ENCODE assay signal across 15 cellular contexts in the genomic region with DNA sequence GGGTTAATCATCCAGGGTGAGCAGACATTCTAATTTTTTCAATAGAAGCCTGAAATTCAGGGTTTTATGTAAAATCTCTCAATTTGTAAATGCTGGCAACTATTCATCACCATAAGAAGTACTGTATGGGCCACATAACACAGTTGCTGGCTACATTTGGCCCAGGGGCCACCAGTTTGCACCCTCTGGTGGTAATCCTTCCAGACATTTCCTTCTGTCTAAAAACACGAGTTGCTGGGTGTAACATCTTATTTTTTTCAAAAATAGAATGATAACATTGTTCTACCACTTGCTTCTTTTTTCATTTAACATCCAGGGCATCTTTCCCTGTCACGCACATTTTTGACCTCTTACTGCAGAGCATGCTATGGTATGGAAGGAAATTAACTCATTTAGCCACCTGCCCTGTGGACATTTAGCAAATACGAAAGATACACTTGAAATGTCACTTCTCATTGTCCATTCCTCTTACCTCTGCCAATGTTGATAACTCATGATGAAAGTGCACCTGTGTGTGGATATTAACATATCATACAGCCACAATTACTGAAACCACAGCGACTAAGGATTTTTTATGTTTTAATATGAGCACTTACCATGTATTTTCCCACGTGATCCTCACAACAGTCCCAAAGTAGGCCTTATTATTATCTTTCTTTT.
A peak's percentile ranks its signal among the peaks of the same experiment; 100 is the strongest.
DNase-seq lines count a peak whose midpoint lies in the region; ATAC-seq, FAIRE-seq and TF ChIP-seq lines count a peak whose summit lies in the region.
"Had no signal": no experiment of that assay in that cellular context is flagged by ENCODE, and none has a peak within 500 bp of the region (broad histone marks: within the 10 kb centered on the region; RNA-seq: fewer than 3 reads in every experiment).

No MANE protein-coding gene starts in this region.

- TF ChIP-seq CTCF in ovary (IDR thresholded peaks at IDR 0.05) = no peak

- H3K27ac Mint-ChIP-seq in T-helper 1 cell treated with Interleukin-12 subunit alpha and Interleukin-12 subunit beta and Interleukin-4 antibody, amounts not matched to agents 30 μg/mL and 1 μg/mL, for 36 hours = peak overlapping the region; percentile 49
- H3K27ac Mint-ChIP-seq in activated CD8-positive, alpha-beta T cell treated with anti-CD3 and anti-CD28 coated beads, Interleukin-2, amount 10 ng/mL, durations not matched to agents 7 days and 5 days = peak overlapping the region; percentile 37
- H3K27ac Mint-ChIP-seq in naive thymus-derived CD4-positive, alpha-beta T cell = peak overlapping the region; percentile 32 to 99 (median 96)

- peak overlapping the region; percentile 81 for H3K27ac ChIP-seq in naive thymus-derived CD4-positive, alpha-beta T cell (ENCODE audit: low read depth, low read length)
- H3K27ac ChIP-seq in ovary = no peak overlapping the region

- peak; percentile 23 for FAIRE-seq in H54 (lab: Jason Lieb, UNC)
- FAIRE-seq: colon, H1 had no signal

- no peaks in the 10 kb centered on the region for H3K27me3 Mint-ChIP-seq in T-helper 1 cell treated with Interleukin-12 subunit alpha and Interleukin-12 subunit beta and Interleukin-4 antibody, amounts not matched to agents 30 μg/mL and 1 μg/mL, for 36 hours (ENCODE audit: low read depth)
- no peaks in the 10 kb centered on the region for H3K27me3 Mint-ChIP-seq in activated CD8-positive, alpha-beta T cell treated with anti-CD3 and anti-CD28 coated beads, Interleukin-2, amount 10 ng/mL, durations not matched to agents 7 days and 5 days (ENCODE audit: low read depth)
- H3K27me3 Mint-ChIP-seq in naive thymus-derived CD4-positive, alpha-beta T cell = no peaks in the 10 kb centered on the region

- no peak overlapping the region for H3K4me3 Mint-ChIP-seq in T-helper 1 cell treated with Interleukin-12 subunit alpha and Interleukin-12 subunit beta and Interleukin-4 antibody, amounts not matched to agents 30 μg/mL and 1 μg/mL, for 36 hours
- H3K4me3 Mint-ChIP-seq in activated CD8-positive, alpha-beta T cell treated with anti-CD3 and anti-CD28 coated beads, Interleukin-2, amount 10 ng/mL, durations not matched to agents 7 days and 5 days = no peak overlapping the region
- H3K4me3 Mint-ChIP-seq in naive thymus-derived CD4-positive, alpha-beta T cell = peak overlapping the region in 9 of 10 donors; percentile 10 to 98 (median 29)

- H3K4me1 ChIP-seq in naive thymus-derived CD4-positive, alpha-beta T cell (ENCODE audit: control insufficient read depth in 2 of 2, insufficient read depth in 2 of 2, low read length in 2 of 2) = peaks cover 59 to 65% of the 10 kb centered on the region in 2 donors
- peaks cover 2% of the 10 kb centered on the region for H3K4me1 ChIP-seq in ovary (ENCODE audit: insufficient read depth)

- DNase-seq in T-helper 1 cell (no peak), H54 (ENCODE audit: insufficient read length, low spot score) (no peak), ovary (no peak), LoVo (ENCODE audit: low spot score) (no peak)
- peak; percentile 31 for DNase-seq in activated CD8-positive, alpha-beta T cell treated with anti-CD3 and anti-CD28 coated beads, Interleukin-2, amount 10 ng/mL, durations not matched to agents 7 days and 5 days
- DNase-seq in naive thymus-derived CD4-positive, alpha-beta T cell = peak in 1 of 9 donors; percentile 19
- DNase-seq in effector CD8-positive, alpha-beta T cell (lab: John Stamatoyannopoulos, UW) = no peak
- DNase-seq: activated gamma-delta T cell treated with Interleukin-2 at 50 U/mL for 16 hours, foreskin fibroblast, islet precursor cell, NCI-H1930, upper lobe of left lung had no signal

- TF ChIP-seq EP300 in ovary (IDR thresholded peaks at IDR 0.05) = no peak

- H3K9me3 ChIP-seq in naive thymus-derived CD4-positive, alpha-beta T cell (ENCODE audit: control insufficient read depth in 2 of 3, low read length in 3 of 3) = no peaks in the 10 kb centered on the region
- no peaks in the 10 kb centered on the region for H3K9me3 ChIP-seq in ovary
- H3K9me3 ChIP-seq: upper lobe of left lung had no signal

- H3K4me1 Mint-ChIP-seq in T-helper 1 cell treated with Interleukin-12 subunit alpha and Interleukin-12 subunit beta and Interleukin-4 antibody, amounts not matched to agents 30 μg/mL and 1 μg/mL, for 36 hours (ENCODE audit: low read depth) = peaks cover 78% of the 10 kb centered on the region
- peaks cover 79% of the 10 kb centered on the region for H3K4me1 Mint-ChIP-seq in activated CD8-positive, alpha-beta T cell treated with anti-CD3 and anti-CD28 coated beads, Interleukin-2, amount 10 ng/mL, durations not matched to agents 7 days and 5 days (ENCODE audit: low read depth)
- peaks cover 63 to 93% (median 82%) of the 10 kb centered on the region in 7 donors for H3K4me1 Mint-ChIP-seq in naive thymus-derived CD4-positive, alpha-beta T cell

- no peaks in the 10 kb centered on the region for H3K36me3 Mint-ChIP-seq in T-helper 1 cell treated with Interleukin-12 subunit alpha and Interleukin-12 subunit beta and Interleukin-4 antibody, amounts not matched to agents 30 μg/mL and 1 μg/mL, for 36 hours (ENCODE audit: low read depth)
- H3K36me3 Mint-ChIP-seq in activated CD8-positive, alpha-beta T cell treated with anti-CD3 and anti-CD28 coated beads, Interleukin-2, amount 10 ng/mL, durations not matched to agents 7 days and 5 days (ENCODE audit: low read depth) = peaks cover 5% of the 10 kb centered on the region
- peaks cover 0 to 6% (median 0%) of the 10 kb centered on the region in 5 donors for H3K36me3 Mint-ChIP-seq in naive thymus-derived CD4-positive, alpha-beta T cell

- intact Hi-C loops in naive thymus-derived CD4-positive, alpha-beta T cell (cut with micrococcal nuclease) = loop anchor here (1.0 to 5.0 kb wide), 7 partner anchors 42 to 678 kb away; a partner anchor contains a TSS
- intact Hi-C loops in ovary (cut with DNase I) = loop anchor here in 1 of 4 donors (10.0 kb wide), 1 partner anchor 64 kb away; no protein-coding TSS in a partner anchor

- H3K36me3 ChIP-seq in naive thymus-derived CD4-positive, alpha-beta T cell (ENCODE audit: control insufficient read depth in 2 of 3, insufficient read depth in 3 of 3, low read length in 3 of 3) = no peaks in the 10 kb centered on the region
- no peaks in the 10 kb centered on the region for H3K36me3 ChIP-seq in ovary
- H3K36me3 ChIP-seq: upper lobe of left lung had no signal

- CTCF ChIA-PET in activated CD8-positive, alpha-beta T cell treated with anti-CD3 and anti-CD28 coated beads, Interleukin-2, amount 10 ng/mL, durations not matched to agents 7 days and 5 days (lab: Charles Lee) = interaction anchor here (0.6 to 5.7 kb wide), 3 partner anchors 58 to 119 kb away, joined by 3 to 95 read pairs (median 57); a partner anchor contains a TSS
- CTCF ChIA-PET in naive thymus-derived CD4-positive, alpha-beta T cell (lab: Charles Lee) = interaction anchor here (4.7 to 5.0 kb wide), 2 partner anchors 69 to 119 kb away, joined by 29 to 31 read pairs; no protein-coding TSS in a partner anchor

- no peaks in the 10 kb centered on the region for H3K27me3 ChIP-seq in naive thymus-derived CD4-positive, alpha-beta T cell (ENCODE audit: control insufficient read depth in 2 of 2, insufficient read depth in 2 of 2, low read length in 2 of 2)
- no peaks in the 10 kb centered on the region for H3K27me3 ChIP-seq in ovary
- H3K27me3 ChIP-seq: upper lobe of left lung had no signal

- H3K9me3 Mint-ChIP-seq in T-helper 1 cell treated with Interleukin-12 subunit alpha and Interleukin-12 subunit beta and Interleukin-4 antibody, amounts not matched to agents 30 μg/mL and 1 μg/mL, for 36 hours = no peaks in the 10 kb centered on the region
- no peaks in the 10 kb centered on the region for H3K9me3 Mint-ChIP-seq in activated CD8-positive, alpha-beta T cell treated with anti-CD3 and anti-CD28 coated beads, Interleukin-2, amount 10 ng/mL, durations not matched to agents 7 days and 5 days (ENCODE audit: insufficient read depth)
- peaks cover 0 to 5% (median 0%) of the 10 kb centered on the region in 11 donors for H3K9me3 Mint-ChIP-seq in naive thymus-derived CD4-positive, alpha-beta T cell

- H3K4me3 ChIP-seq in naive thymus-derived CD4-positive, alpha-beta T cell (ENCODE audit: low read length) = no peak overlapping the region
- no peak overlapping the region for H3K4me3 ChIP-seq in ovary
- H3K4me3 ChIP-seq: upper lobe of left lung had no signal

- TF ChIP-seq POLR2A in H54 (IDR thresholded peaks at IDR 0.05; ENCODE audit: low read depth, low read length) (no peak), ovary (IDR thresholded peaks at IDR 0.05) (no peak)

- no peak for ATAC-seq in activated CD8-positive, alpha-beta T cell treated with anti-CD3 and anti-CD28 coated beads, Interleukin-2, amount 10 ng/mL, durations not matched to agents 7 days and 5 days
- ATAC-seq in naive thymus-derived CD4-positive, alpha-beta T cell = no peak

- POLR2A ChIA-PET in activated CD8-positive, alpha-beta T cell treated with anti-CD3 and anti-CD28 coated beads, Interleukin-2, amount 10 ng/mL, durations not matched to agents 7 days and 5 days (lab: Charles Lee) = interaction anchor here (0.6 to 6.8 kb wide), 2 partner anchors 30 to 119 kb away, joined by 3 to 88 read pairs; a partner anchor contains a TSS
- POLR2A ChIA-PET in naive thymus-derived CD4-positive, alpha-beta T cell (lab: Charles Lee) = interaction anchor here (0.6 to 5.7 kb wide), 4 partner anchors 8 to 118 kb away, joined by 3 to 83 read pairs (median 53); a partner anchor contains a TSS

- WGBS in ovary, 3 donors = 88 to 90% (median 88%) methylated on average over 5 of the region's 5 CpGs

Comparison
In these comparisons a context has a peak if more than half of its experiments do, and no peak if none do; other contexts are left out.
1. H3K27ac Mint-ChIP-seq: peak in every context shown above with its lines; median percentile 96 in naive thymus-derived CD4-positive, alpha-beta T cell; 49 in T-helper 1 cell treated with Interleukin-12 subunit alpha and Interleukin-12 subunit beta and Interleukin-4 antibody, amounts not matched to agents 30 μg/mL and 1 μg/mL, for 36 hours; 37 in activated CD8-positive, alpha-beta T cell treated with anti-CD3 and anti-CD28 coated beads, Interleukin-2, amount 10 ng/mL, durations not matched to agents 7 days and 5 days.
2. H3K4me3 Mint-ChIP-seq: peak in naive thymus-derived CD4-positive, alpha-beta T cell (9 of 10); none in T-helper 1 cell treated with Interleukin-12 subunit alpha and Interleukin-12 subunit beta and Interleukin-4 antibody, amounts not matched to agents 30 μg/mL and 1 μg/mL, for 36 hours (single experiment) and activated CD8-positive, alpha-beta T cell treated with anti-CD3 and anti-CD28 coated beads, Interleukin-2, amount 10 ng/mL, durations not matched to agents 7 days and 5 days (single experiment).